ENCODE assay signal across 9 cellular contexts in genomic region chr3:186514296-186515002, GRCh38. TPM values are rescaled to one million over a fixed set of nuclear protein-coding genes. Genes with fewer than 3 reads are reported as not detected.
DNase-seq lines count a peak whose midpoint lies in the region; ATAC-seq and TF ChIP-seq lines count a peak whose summit lies in the region.
"Had no signal": no experiment of that assay in that cellular context is flagged by ENCODE, and none has a peak within 500 bp of the region (broad histone marks: within the 10 kb centered on the region; RNA-seq: fewer than 3 reads in every experiment).

No MANE protein-coding gene starts in this region.

- H3K4me3 Mint-ChIP-seq in T-cell, result peak overlapping the region in 1 of 3 donors; percentile 9

- DNase-seq in AG10803 (ENCODE audit: low read depth), result no peak
- no peak for DNase-seq in GM13977 (ENCODE audit: low spot score)
- no peak for DNase-seq in T-cell
- peak; percentile 14 for DNase-seq in iris pigment epithelial cell (ENCODE audit: low read depth)
- DNase-seq in middle frontal gyrus (ENCODE audit: extremely low spot score, low spot score), result no peak
- no peak for DNase-seq in AG08396 (ENCODE audit: low spot score)
- no peak for DNase-seq in SK-N-DZ (ENCODE audit: low spot score)
- DNase-seq: psoas muscle had no signal

- POLR2A ChIA-PET in T-cell (lab: Charles Lee), result no interaction called here

- no peaks in the 10 kb centered on the region for H3K27me3 Mint-ChIP-seq in T-cell

- ATAC-seq in T-cell (replicated peaks in 1 of 4), result no peak
- no peak for ATAC-seq in GM21717 (IDR thresholded peaks at IDR 0.05; ENCODE audit: unreplicated experiment)
- ATAC-seq: psoas muscle had no signal

- in situ Hi-C loops in GM13977 (cut with MboI; ENCODE audit: low pct_unique_long_range_greater_than_20kb, low sequenced_read_pairs, unreplicated experiment), result no loop called here

- no peak overlapping the region for H3K4me3 ChIP-seq in AG10803 (ENCODE audit: low read length)
- H3K4me3 ChIP-seq: psoas muscle had no signal

- H3K4me1 Mint-ChIP-seq in T-cell, result peaks cover 48 to 60% (median 49%) of the 10 kb centered on the region in 3 donors

- H3K27ac Mint-ChIP-seq in T-cell, result peak overlapping the region; percentile 59 to 69

- H3K36me3 Mint-ChIP-seq in T-cell, result no peaks in the 10 kb centered on the region

- CTCF ChIA-PET in T-cell (lab: Charles Lee), result no interaction called here

- no peaks in the 10 kb centered on the region for H3K9me3 Mint-ChIP-seq in T-cell

- peak; percentile 42 for TF ChIP-seq CTCF in AG10803 (conservative IDR thresholded peaks at IDR 0.05; ENCODE audit: low read length)
- peak; percentile 42 for TF ChIP-seq CTCF in GM13977 (IDR thresholded peaks at IDR 0.05; ENCODE audit: extremely low read depth, insufficient read depth, missing control alignments)

RNA-seq across cellular contexts. Expression of gene CRYGS, which starts 29.7 kb away (rescaled TPM):
- total RNA-seq in T-cell, result 10 to 100 TPM in 1 of 5 donors, 1 to 10 TPM in 4; 5.5 to 10.4 (median 7.8) TPM
- polyA plus RNA-seq in SK-N-DZ (2014; cell fraction: cytosol; rRNA removed), result 1.3 and 1.9 TPM in 2 replicates
- polyA plus RNA-seq in SK-N-DZ (2014; cell fraction: nucleus; rRNA removed), result 10.8 and 19.4 TPM in 2 replicates

RNA-seq across cellular contexts. Expression of gene TBCCD1, which starts 52.7 kb away (rescaled TPM):
- 10 to 100 TPM; 16.1 to 17.4 (median 16.5) TPM for total RNA-seq in T-cell
- 21.4 and 22.3 TPM in 2 replicates for polyA plus RNA-seq in SK-N-DZ (2014; cell fraction: cytosol; rRNA removed)
- 13.0 and 19.8 TPM in 2 replicates for polyA plus RNA-seq in SK-N-DZ (2014; cell fraction: nucleus; rRNA removed)

RNA-seq across cellular contexts. Expression of gene DNAJB11, which starts 56.1 kb away (rescaled TPM):
- 10 to 100 TPM; 28.7 to 65.4 (median 31.7) TPM for total RNA-seq in T-cell
- 57.5 and 63.4 TPM in 2 replicates for polyA plus RNA-seq in SK-N-DZ (2014; cell fraction: cytosol; rRNA removed)
- 66.3 and 68.3 TPM in 2 replicates for polyA plus RNA-seq in SK-N-DZ (2014; cell fraction: nucleus; rRNA removed)
